ENCODE assay signal across 39 cellular contexts in genomic region chr6:167296293-167296690, GRCh38. TPM values are rescaled to one million over a fixed set of nuclear protein-coding genes. Genes with fewer than 3 reads are reported as not detected.
"Had no signal": no experiment of that assay in that cellular context is flagged by ENCODE, and none has a peak within 500 bp of the region (broad histone marks: within the 10 kb centered on the region; RNA-seq: fewer than 3 reads in every experiment).

No MANE protein-coding gene starts in this region.

- DNase-seq: activated CD4-positive, alpha-beta memory T cell treated with anti-CD3 and anti-CD28 coated beads, Interleukin-2, amount 10 ng/mL, durations not matched to agents 7 days and 5 days; activated CD4-positive, alpha-beta T cell treated with anti-CD3 and anti-CD28 coated beads for 1 hour; activated CD4-positive, alpha-beta T cell treated with anti-CD3 and anti-CD28 coated beads for 36 hours; activated CD4-positive, alpha-beta T cell treated with anti-CD3 and anti-CD28 coated beads for 48 hours; activated CD4-positive, alpha-beta T cell treated with anti-CD3 and anti-CD28 coated beads, Interleukin-2, amount 10 ng/mL, durations not matched to agents 7 days and 5 days; activated CD4-positive, alpha-beta T cell treated with anti-CD3 and anti-CD28 coated beads, Interleukin-2, amount 50 U/mL, for 48 hours; activated CD4-positive, CD25-positive, alpha-beta regulatory T cell; activated CD8-positive, alpha-beta memory T cell treated with anti-CD3 and anti-CD28 coated beads for 24 hours; activated CD8-positive, alpha-beta memory T cell treated with anti-CD3 and anti-CD28 coated beads, Interleukin-2, amount 10 ng/mL, durations not matched to agents 7 days and 5 days; activated CD8-positive, alpha-beta memory T cell treated with anti-CD3 and anti-CD28 coated beads, Interleukin-2, amount 50 U/mL, for 48 hours; activated CD8-positive, alpha-beta T cell treated with anti-CD3 and anti-CD28 coated beads, Interleukin-2, amount 10 ng/mL, durations not matched to agents 7 days and 5 days; activated effector memory CD4-positive, alpha-beta T cell treated with Interleukin-2 at 50 U/mL for 16 hours; activated gamma-delta T cell; activated naive CD4-positive, alpha-beta T cell treated with anti-CD3 and anti-CD28 coated beads, Interleukin-2, amount 10 ng/mL, durations not matched to agents 7 days and 5 days; activated naive CD4-positive, alpha-beta T cell treated with Interleukin-2 at 50 U/mL for 16 hours; activated naive CD8-positive, alpha-beta T cell treated with anti-CD3 and anti-CD28 coated beads, Interleukin-2, amount 10 ng/mL, durations not matched to agents 7 days and 5 days; activated naive CD8-positive, alpha-beta T cell treated with anti-CD3 and anti-CD28 coated beads, Interleukin-2, amount 50 U/mL, for 24 hours; activated T-cell treated with anti-CD3 and anti-CD28 coated beads, Interleukin-2, amount 50 U/mL, for 24 hours; activated T-cell treated with anti-CD3 and anti-CD28 coated beads, Interleukin-2, amount 50 U/mL, for 48 hours; amygdala; anterior cingulate cortex; caudate nucleus; cerebellar nuclear complex; T-helper 1 cell; T-helper 9 cell; WERI-Rb-1 had no signal

- H3K4me1 Mint-ChIP-seq: activated CD4-positive, alpha-beta T cell treated with anti-CD3 and anti-CD28 coated beads for 36 hours; activated CD4-positive, alpha-beta T cell treated with anti-CD3 and anti-CD28 coated beads, Interleukin-2, amount 10 ng/mL, durations not matched to agents 7 days and 5 days; activated CD8-positive, alpha-beta memory T cell treated with anti-CD3 and anti-CD28 coated beads, Interleukin-2, amount 10 ng/mL, durations not matched to agents 7 days and 5 days; activated naive CD4-positive, alpha-beta T cell treated with anti-CD3 and anti-CD28 coated beads, Interleukin-2, amount 10 ng/mL, durations not matched to agents 7 days and 5 days; activated naive CD4-positive, alpha-beta T cell treated with anti-CD3 and anti-CD28 coated beads, Interleukin-2, amount 50 U/mL, for 24 hours; activated naive CD8-positive, alpha-beta T cell treated with anti-CD3 and anti-CD28 coated beads, Interleukin-2, amount 10 ng/mL, durations not matched to agents 7 days and 5 days; activated naive CD8-positive, alpha-beta T cell treated with anti-CD3 and anti-CD28 coated beads, Interleukin-2, amount 50 U/mL, for 24 hours; brain; central memory CD8-positive, alpha-beta T cell had no signal

- H3K4me1 ChIP-seq: ascending aorta had no signal

- H3K27ac ChIP-seq: ascending aorta, cardiac muscle cell, WERI-Rb-1 had no signal

- H3K9me3 ChIP-seq: ascending aorta had no signal

- H3K27ac Mint-ChIP-seq: activated CD4-positive, alpha-beta memory T cell treated with anti-CD3 and anti-CD28 coated beads, Interleukin-2, amount 10 ng/mL, durations not matched to agents 7 days and 5 days; activated CD4-positive, alpha-beta T cell treated with anti-CD3 and anti-CD28 coated beads for 36 hours; activated CD4-positive, alpha-beta T cell treated with anti-CD3 and anti-CD28 coated beads, Interleukin-2, amount 10 ng/mL, durations not matched to agents 7 days and 5 days; activated CD8-positive, alpha-beta memory T cell treated with anti-CD3 and anti-CD28 coated beads, Interleukin-2, amount 10 ng/mL, durations not matched to agents 7 days and 5 days; activated CD8-positive, alpha-beta T cell treated with anti-CD3 and anti-CD28 coated beads, Interleukin-2, amount 10 ng/mL, durations not matched to agents 7 days and 5 days; activated naive CD4-positive, alpha-beta T cell treated with anti-CD3 and anti-CD28 coated beads, Interleukin-2, amount 10 ng/mL, durations not matched to agents 7 days and 5 days; activated naive CD8-positive, alpha-beta T cell; activated naive CD8-positive, alpha-beta T cell treated with anti-CD3 and anti-CD28 coated beads, Interleukin-2, amount 10 ng/mL, durations not matched to agents 7 days and 5 days; activated naive CD8-positive, alpha-beta T cell treated with anti-CD3 and anti-CD28 coated beads, Interleukin-2, amount 50 U/mL, for 24 hours; activated T-cell treated with anti-CD3 and anti-CD28 coated beads, Interleukin-2, amount 50 U/mL, for 24 hours; activated T-helper 2 cell treated with anti-CD3 and anti-CD28 coated beads, Interferon-gamma antibody, Interleukin-2, Interleukin-4, amounts not matched to agents 10 μg/mL and 5 μg/mL and 100 μg/mL, durations not matched to agents 14 hours and 24 hours and 36 hours; brain; T-helper 1 cell treated with Interleukin-12 subunit alpha and Interleukin-12 subunit beta and Interleukin-4 antibody, amounts not matched to agents 30 μg/mL and 1 μg/mL, for 36 hours; T-helper 2 cell treated with Interferon-gamma antibody and Interleukin-4, amounts not matched to agents 5 μg/mL and 100 μg/mL, for 36 hours; WTC11 had no signal

- H3K9me3 Mint-ChIP-seq: activated CD4-positive, alpha-beta memory T cell treated with anti-CD3 and anti-CD28 coated beads, Interleukin-2, amount 10 ng/mL, durations not matched to agents 7 days and 5 days; activated CD4-positive, alpha-beta T cell treated with anti-CD3 and anti-CD28 coated beads, Interleukin-2, amount 10 ng/mL, durations not matched to agents 7 days and 5 days; activated naive CD4-positive, alpha-beta T cell treated with anti-CD3 and anti-CD28 coated beads, Interleukin-2, amount 10 ng/mL, durations not matched to agents 7 days and 5 days; activated naive CD4-positive, alpha-beta T cell treated with anti-CD3 and anti-CD28 coated beads, Interleukin-2, amount 50 U/mL, for 24 hours; activated naive CD8-positive, alpha-beta T cell treated with anti-CD3 and anti-CD28 coated beads, Interleukin-2, amount 10 ng/mL, durations not matched to agents 7 days and 5 days; activated naive CD8-positive, alpha-beta T cell treated with anti-CD3 and anti-CD28 coated beads, Interleukin-2, amount 50 U/mL, for 24 hours; activated T-cell treated with anti-CD3 and anti-CD28 coated beads, Interleukin-2, amount 50 U/mL, for 24 hours; activated T-helper 2 cell treated with anti-CD3 and anti-CD28 coated beads, Interferon-gamma antibody, Interleukin-2, Interleukin-4, amounts not matched to agents 10 μg/mL and 5 μg/mL and 100 μg/mL, durations not matched to agents 14 hours and 24 hours and 36 hours; central memory CD8-positive, alpha-beta T cell; T-helper 1 cell treated with Interleukin-12 subunit alpha and Interleukin-12 subunit beta and Interleukin-4 antibody, amounts not matched to agents 30 μg/mL and 1 μg/mL, for 36 hours; T-helper 2 cell treated with Interferon-gamma antibody and Interleukin-4, amounts not matched to agents 5 μg/mL and 100 μg/mL, for 36 hours had no signal

- H3K4me3 Mint-ChIP-seq: activated CD4-positive, alpha-beta memory T cell treated with anti-CD3 and anti-CD28 coated beads, Interleukin-2, amount 10 ng/mL, durations not matched to agents 7 days and 5 days; activated CD4-positive, alpha-beta T cell treated with anti-CD3 and anti-CD28 coated beads for 36 hours; activated CD4-positive, alpha-beta T cell treated with anti-CD3 and anti-CD28 coated beads, Interleukin-2, amount 10 ng/mL, durations not matched to agents 7 days and 5 days; activated CD8-positive, alpha-beta memory T cell treated with anti-CD3 and anti-CD28 coated beads, Interleukin-2, amount 10 ng/mL, durations not matched to agents 7 days and 5 days; activated CD8-positive, alpha-beta T cell treated with anti-CD3 and anti-CD28 coated beads, Interleukin-2, amount 10 ng/mL, durations not matched to agents 7 days and 5 days; activated naive CD4-positive, alpha-beta T cell treated with anti-CD3 and anti-CD28 coated beads, Interleukin-2, amount 10 ng/mL, durations not matched to agents 7 days and 5 days; activated naive CD4-positive, alpha-beta T cell treated with anti-CD3 and anti-CD28 coated beads, Interleukin-2, amount 50 U/mL, for 24 hours; activated naive CD8-positive, alpha-beta T cell; activated naive CD8-positive, alpha-beta T cell treated with anti-CD3 and anti-CD28 coated beads, Interleukin-2, amount 10 ng/mL, durations not matched to agents 7 days and 5 days; activated naive CD8-positive, alpha-beta T cell treated with anti-CD3 and anti-CD28 coated beads, Interleukin-2, amount 50 U/mL, for 24 hours; activated T-cell treated with anti-CD3 and anti-CD28 coated beads, Interleukin-2, amount 50 U/mL, for 24 hours; brain; central memory CD8-positive, alpha-beta T cell; T-helper 1 cell treated with Interleukin-12 subunit alpha and Interleukin-12 subunit beta and Interleukin-4 antibody, amounts not matched to agents 30 μg/mL and 1 μg/mL, for 36 hours; T-helper 2 cell treated with Interferon-gamma antibody and Interleukin-4, amounts not matched to agents 5 μg/mL and 100 μg/mL, for 36 hours; WTC11 had no signal

- H3K36me3 ChIP-seq: ascending aorta, cardiac muscle cell, WERI-Rb-1 had no signal

- H3K4me3 ChIP-seq: ascending aorta, cardiac muscle cell had no signal

- H3K36me3 Mint-ChIP-seq: activated CD8-positive, alpha-beta memory T cell treated with anti-CD3 and anti-CD28 coated beads, Interleukin-2, amount 10 ng/mL, durations not matched to agents 7 days and 5 days; activated naive CD4-positive, alpha-beta T cell treated with anti-CD3 and anti-CD28 coated beads, Interleukin-2, amount 10 ng/mL, durations not matched to agents 7 days and 5 days; activated naive CD4-positive, alpha-beta T cell treated with anti-CD3 and anti-CD28 coated beads, Interleukin-2, amount 50 U/mL, for 24 hours; activated naive CD8-positive, alpha-beta T cell; activated naive CD8-positive, alpha-beta T cell treated with anti-CD3 and anti-CD28 coated beads, Interleukin-2, amount 10 ng/mL, durations not matched to agents 7 days and 5 days; brain; WTC11 had no signal

- H3K27me3 ChIP-seq: ascending aorta, cardiac muscle cell had no signal

- ATAC-seq: activated CD4-positive, CD25-positive, alpha-beta regulatory T cell treated with anti-CD3 and anti-CD28 coated beads, Interleukin-2, amount 50 U/mL, for 24 hours; activated CD8-positive, alpha-beta memory T cell treated with anti-CD3 and anti-CD28 coated beads, Interleukin-2, amount 10 ng/mL, durations not matched to agents 7 days and 5 days; activated CD8-positive, alpha-beta T cell treated with anti-CD3 and anti-CD28 coated beads, Interleukin-2, amount 10 ng/mL, durations not matched to agents 7 days and 5 days; activated naive CD8-positive, alpha-beta T cell treated with anti-CD3 and anti-CD28 coated beads, Interleukin-2, amount 50 U/mL, for 24 hours; WTC11 had no signal

RNA-seq across cellular contexts. Expression of gene UNC93A, which starts 5.2 kb away (rescaled TPM):
- total RNA-seq: activated CD4-positive, alpha-beta memory T cell treated with anti-CD3 and anti-CD28 coated beads, Interleukin-2, amount 10 ng/mL, durations not matched to agents 7 days and 5 days; activated CD4-positive, alpha-beta T cell treated with anti-CD3 and anti-CD28 coated beads for 36 hours; activated CD4-positive, alpha-beta T cell treated with anti-CD3 and anti-CD28 coated beads, Interleukin-2, amount 10 ng/mL, durations not matched to agents 7 days and 5 days; activated CD8-positive, alpha-beta memory T cell treated with anti-CD3 and anti-CD28 coated beads, Interleukin-2, amount 10 ng/mL, durations not matched to agents 7 days and 5 days; activated CD8-positive, alpha-beta T cell treated with anti-CD3 and anti-CD28 coated beads, Interleukin-2, amount 10 ng/mL, durations not matched to agents 7 days and 5 days; activated naive CD8-positive, alpha-beta T cell treated with anti-CD3 and anti-CD28 coated beads, Interleukin-2, amount 10 ng/mL, durations not matched to agents 7 days and 5 days; activated T-helper 2 cell treated with anti-CD3 and anti-CD28 coated beads, Interferon-gamma antibody, Interleukin-2, Interleukin-4, amounts not matched to agents 10 μg/mL and 5 μg/mL and 100 μg/mL, durations not matched to agents 14 hours and 24 hours and 36 hours; ascending aorta; bronchial epithelial cell; cardiac muscle cell had no signal
- polyA plus RNA-seq: adipose tissue, cardiac muscle cell had no signal

RNA-seq across cellular contexts. Expression of gene TTLL2, which starts 28.6 kb away (rescaled TPM):
- total RNA-seq: activated CD4-positive, alpha-beta memory T cell treated with anti-CD3 and anti-CD28 coated beads, Interleukin-2, amount 10 ng/mL, durations not matched to agents 7 days and 5 days; activated CD4-positive, alpha-beta T cell treated with anti-CD3 and anti-CD28 coated beads for 36 hours; activated CD4-positive, alpha-beta T cell treated with anti-CD3 and anti-CD28 coated beads, Interleukin-2, amount 10 ng/mL, durations not matched to agents 7 days and 5 days; activated CD8-positive, alpha-beta memory T cell treated with anti-CD3 and anti-CD28 coated beads, Interleukin-2, amount 10 ng/mL, durations not matched to agents 7 days and 5 days; activated CD8-positive, alpha-beta T cell treated with anti-CD3 and anti-CD28 coated beads, Interleukin-2, amount 10 ng/mL, durations not matched to agents 7 days and 5 days; activated naive CD8-positive, alpha-beta T cell treated with anti-CD3 and anti-CD28 coated beads, Interleukin-2, amount 10 ng/mL, durations not matched to agents 7 days and 5 days; activated T-helper 2 cell treated with anti-CD3 and anti-CD28 coated beads, Interferon-gamma antibody, Interleukin-2, Interleukin-4, amounts not matched to agents 10 μg/mL and 5 μg/mL and 100 μg/mL, durations not matched to agents 14 hours and 24 hours and 36 hours; ascending aorta; bronchial epithelial cell; cardiac muscle cell; WTC11 had no signal
- polyA plus RNA-seq: adipose tissue, cardiac muscle cell had no signal
